In genomic region chr14:23306412-23307145, GRCh38 we compare ENCODE assay signal across 8 cellular contexts. TPM values are rescaled to one million over a fixed set of nuclear protein-coding genes. Genes with fewer than 3 reads are reported as not detected.
DNase-seq lines count a peak whose midpoint lies in the region; ATAC-seq, FAIRE-seq and TF ChIP-seq lines count a peak whose summit lies in the region.

TSS of gene BCL2L2 (plus strand) at chr14:23306833. CDS start at chr14:23307768, 935 bp downstream.

- H3K27me3 Mint-ChIP-seq in activated CD4-positive, alpha-beta memory T cell treated with anti-CD3 and anti-CD28 coated beads, Interleukin-2, amount 10 ng/mL, durations not matched to agents 7 days and 5 days: peaks cover 13% of the 10 kb centered on the region
- peaks cover 22% of the 10 kb centered on the region for H3K27me3 Mint-ChIP-seq in activated CD4-positive, alpha-beta memory T cell treated with anti-CD3 and anti-CD28 coated beads for 36 hours

- peaks cover 0 to 2% of the 10 kb centered on the region in 2 donors for H3K36me3 ChIP-seq in small intestine (ENCODE audit: control insufficient read depth in 2 of 2, insufficient read depth in 2 of 2, low read length in 2 of 2)

- H3K4me3 ChIP-seq in small intestine (ENCODE audit: low read depth in 1 of 2, low read length in 2 of 2): peak within 1 kb of the TSS; percentile 57

- H3K36me3 Mint-ChIP-seq in activated CD4-positive, alpha-beta memory T cell treated with anti-CD3 and anti-CD28 coated beads, Interleukin-2, amount 10 ng/mL, durations not matched to agents 7 days and 5 days (ENCODE audit: low read depth): peaks cover 3% of the 10 kb centered on the region
- no peaks in the 10 kb centered on the region for H3K36me3 Mint-ChIP-seq in activated CD4-positive, alpha-beta memory T cell treated with anti-CD3 and anti-CD28 coated beads for 36 hours

- H3K27me3 ChIP-seq in small intestine (ENCODE audit: control insufficient read depth in 2 of 2, insufficient read depth in 2 of 2, low read length in 2 of 2): no peaks in the 10 kb centered on the region

- TF ChIP-seq EP300 in Ishikawa (IDR thresholded peaks at IDR 0.05; ENCODE audit: borderline replicate concordance): no peak

- no peak for TF ChIP-seq RAD21 in Ishikawa (IDR thresholded peaks at IDR 0.05; ENCODE audit: low read depth)

- H3K4me3 Mint-ChIP-seq in activated CD4-positive, alpha-beta memory T cell treated with anti-CD3 and anti-CD28 coated beads, Interleukin-2, amount 10 ng/mL, durations not matched to agents 7 days and 5 days: peak within 1 kb of the TSS; percentile 46
- H3K4me3 Mint-ChIP-seq in activated CD4-positive, alpha-beta memory T cell treated with anti-CD3 and anti-CD28 coated beads for 36 hours: no peak within 1 kb of the TSS

- ATAC-seq in GM21723 (IDR thresholded peaks at IDR 0.05; ENCODE audit: unreplicated experiment): no peak

- DNase-seq in activated CD4-positive, alpha-beta memory T cell treated with anti-CD3 and anti-CD28 coated beads, Interleukin-2, amount 10 ng/mL, durations not matched to agents 7 days and 5 days: peak; percentile 31
- no peak for DNase-seq in activated CD4-positive, alpha-beta memory T cell treated with anti-CD3 and anti-CD28 coated beads for 36 hours
- DNase-seq in OCI-M1 (lab: John Stamatoyannopoulos, UW) (peak; percentile 85), cerebellum (ENCODE audit: low spot score) (peak; percentile 90), islet precursor cell (peak; percentile 98), small intestine (peak; percentile 94)

- no peak within 1 kb of the TSS for H3K27ac Mint-ChIP-seq in activated CD4-positive, alpha-beta memory T cell treated with anti-CD3 and anti-CD28 coated beads, Interleukin-2, amount 10 ng/mL, durations not matched to agents 7 days and 5 days
- no peak within 1 kb of the TSS for H3K27ac Mint-ChIP-seq in activated CD4-positive, alpha-beta memory T cell treated with anti-CD3 and anti-CD28 coated beads for 36 hours

- H3K9me3 Mint-ChIP-seq in activated CD4-positive, alpha-beta memory T cell treated with anti-CD3 and anti-CD28 coated beads, Interleukin-2, amount 10 ng/mL, durations not matched to agents 7 days and 5 days: no peaks in the 10 kb centered on the region
- H3K9me3 Mint-ChIP-seq in activated CD4-positive, alpha-beta memory T cell treated with anti-CD3 and anti-CD28 coated beads for 36 hours: no peaks in the 10 kb centered on the region

- FAIRE-seq in small intestine (lab: Jason Lieb, UNC): no peak

- WGBS in small intestine, 3 donors: 0 to 10% (median 5%) methylated on average over 23 to 24 of the region's 24 CpGs

- intact Hi-C loops in activated CD4-positive, alpha-beta memory T cell treated with anti-CD3 and anti-CD28 coated beads for 36 hours (cut with micrococcal nuclease): no loop called here

- H3K4me1 ChIP-seq in small intestine (ENCODE audit: control insufficient read depth in 2 of 2, insufficient read depth in 1 of 2, low read depth in 1 of 2, low read length in 1 of 2): peaks cover 10 to 11% of the 10 kb centered on the region in 2 donors

- H3K27ac ChIP-seq in small intestine (ENCODE audit: low read depth in 1 of 2, low read length in 1 of 2): peak within 1 kb of the TSS; percentile 73 to 76

- no peaks in the 10 kb centered on the region for H3K9me3 ChIP-seq in small intestine (ENCODE audit: control insufficient read depth, low read depth)

- peaks cover 15% of the 10 kb centered on the region for H3K4me1 Mint-ChIP-seq in activated CD4-positive, alpha-beta memory T cell treated with anti-CD3 and anti-CD28 coated beads, Interleukin-2, amount 10 ng/mL, durations not matched to agents 7 days and 5 days
- H3K4me1 Mint-ChIP-seq in activated CD4-positive, alpha-beta memory T cell treated with anti-CD3 and anti-CD28 coated beads for 36 hours (ENCODE audit: low read depth): peaks cover 5% of the 10 kb centered on the region

- POLR2A ChIA-PET in activated CD4-positive, alpha-beta memory T cell treated with anti-CD3 and anti-CD28 coated beads, Interleukin-2, amount 10 ng/mL, durations not matched to agents 7 days and 5 days (lab: Charles Lee): interaction anchor here (1.6 to 14.2 kb wide), 2 partner anchors 15 to 20 kb away, joined by 3 to 282 read pairs; partner anchors contain the start of genes HOMEZ and PABPN1
- POLR2A ChIA-PET in activated CD4-positive, alpha-beta memory T cell treated with anti-CD3 and anti-CD28 coated beads for 36 hours (lab: Charles Lee): no interaction called here

- CTCF ChIA-PET in activated CD4-positive, alpha-beta memory T cell treated with anti-CD3 and anti-CD28 coated beads, Interleukin-2, amount 10 ng/mL, durations not matched to agents 7 days and 5 days (lab: Charles Lee): interaction anchor here (1.4 to 1.5 kb wide), 2 partner anchors 14 to 20 kb away, joined by 3 to 4 read pairs; no protein-coding TSS in a partner anchor
- CTCF ChIA-PET in activated CD4-positive, alpha-beta memory T cell treated with anti-CD3 and anti-CD28 coated beads for 36 hours (lab: Charles Lee): interaction anchor here (0.9 to 2.6 kb wide), 4 partner anchors 11 to 73 kb away, joined by 3 to 7 read pairs (median 4); partner anchors contain the start of gene PABPN1

TF ChIP-seq in Ishikawa, 13 proteins besides CTCF, POLR2A, EP300 and RAD21:
- TF ChIP-seq CEBPB (IDR thresholded peaks at IDR 0.05) (no peak), REST (IDR thresholded peaks at IDR 0.05; ENCODE audit: low read depth) (no peak), TCF12 (IDR thresholded peaks at IDR 0.05; ENCODE audit: low read depth) (peak; percentile 41; the same call in 1 of the 2 replicates), TEAD4 (IDR thresholded peaks at IDR 0.05) (0 out of 2 replicates have a peak, but pooled peaks have one; percentile 6), YY1 (IDR thresholded peaks at IDR 0.05; ENCODE audit: low read depth) (peak; percentile 18; the same call in 1 of the 2 replicates), FOXM1 (IDR thresholded peaks at IDR 0.05; ENCODE audit: borderline replicate concordance, low read depth) (no peak), EGR1 (IDR thresholded peaks at IDR 0.05) (no peak), ZBTB7A (IDR thresholded peaks at IDR 0.05; ENCODE audit: low read depth) (0 out of 2 replicates have a peak, but pooled peaks have one; percentile 19), TAF1 (IDR thresholded peaks at IDR 0.05; ENCODE audit: low read depth) (peak; percentile 83), MAX (IDR thresholded peaks at IDR 0.05) (no peak), CREB1 (IDR thresholded peaks at IDR 0.05; ENCODE audit: low read depth) (peak; percentile 93)

RNA-seq across cellular contexts. Expression of gene BCL2L2, which starts in this region (rescaled TPM):
- 1 to 10 TPM; 2.1 to 4.1 TPM for total RNA-seq in activated CD4-positive, alpha-beta memory T cell treated with anti-CD3 and anti-CD28 coated beads, Interleukin-2, amount 10 ng/mL, durations not matched to agents 7 days and 5 days
- under 1 TPM; 0.55 to 0.85 TPM for total RNA-seq in activated CD4-positive, alpha-beta memory T cell treated with anti-CD3 and anti-CD28 coated beads for 36 hours
- total RNA-seq in cerebellum: 17.2 TPM
- polyA plus RNA-seq in small intestine: 10 to 100 TPM; 30.8 to 44.0 (median 31.5) TPM
